ENCODE assay signal across 22 cellular contexts in genomic region chr2:120682654-120683053, GRCh38. TPM values are rescaled to one million over a fixed set of nuclear protein-coding genes. Genes with fewer than 3 reads are reported as not detected.
DNase-seq lines count a peak whose midpoint lies in the region; ATAC-seq and TF ChIP-seq lines count a peak whose summit lies in the region.
"Had no signal": no experiment of that assay in that cellular context is flagged by ENCODE, and none has a peak within 500 bp of the region (broad histone marks: within the 10 kb centered on the region; RNA-seq: fewer than 3 reads in every experiment).

No MANE protein-coding gene starts in this region.

- TF ChIP-seq POLR2A in sigmoid colon (IDR thresholded peaks at IDR 0.05), result no peak

- TF ChIP-seq EP300 in sigmoid colon (IDR thresholded peaks at IDR 0.05), result no peak

- ATAC-seq in HG02678 (IDR thresholded peaks at IDR 0.05; ENCODE audit: unreplicated experiment), result no peak

- peak; percentile 12 for DNase-seq in COLO668 (lab: John Stamatoyannopoulos, UW; ENCODE audit: unreplicated experiment)
- peak; percentile 28 for DNase-seq in HT1080 (ENCODE audit: low read depth)
- peak; percentile 30 for DNase-seq in fibroblast of gingiva (ENCODE audit: low read depth)
- DNase-seq in sigmoid colon, result peak; percentile 40
- DNase-seq in stimulated activated naive CD4-positive, alpha-beta T cell (lab: John Stamatoyannopoulos, UW), result no peak
- no peak for DNase-seq in SIG-M5 treated with dmso at 0.1 percent for 504 hours (lab: John Stamatoyannopoulos, UW; ENCODE audit: unreplicated experiment)
- DNase-seq: ACHN; AML-193; DMS 273 treated with DMSO at 0.1 percent for 48 hours; DND-41; GF-D8; Kasumi-1; NCI-H1092 treated with DMSO at 0.1 percent for 48 hours; NCI-H2081; NCI-H446 treated with DMSO at 0.1 percent for 48 hours; NK-92 treated with Interleukin-12 subunit alpha and Interleukin-12 subunit beta, amount 100 ng/mL, for 24 hours; Right ventricle myocardium superior had no signal

- no peaks in the 10 kb centered on the region for H3K36me3 ChIP-seq in sigmoid colon

- peaks cover 0 to 28% (median 25%) of the 10 kb centered on the region in 4 donors for H3K4me1 ChIP-seq in sigmoid colon

- WGBS in sigmoid colon, 2 donors, result 67 to 70% methylated on average over 12 of the region's 12 CpGs

- H3K4me3 ChIP-seq in sigmoid colon, result no peak overlapping the region
- H3K4me3 ChIP-seq: SK-N-MC had no signal

- no peak for TF ChIP-seq CTCF in sigmoid colon (IDR thresholded peaks at IDR 0.05)

- intact Hi-C loops in sigmoid colon (cut with DNase I), result no loop called here

- H3K9me3 ChIP-seq in sigmoid colon, result no peaks in the 10 kb centered on the region

- no peak overlapping the region for H3K27ac ChIP-seq in sigmoid colon
- H3K27ac ChIP-seq: C4-2B, HL-60, SK-N-MC had no signal

- H3K27me3 ChIP-seq in sigmoid colon, result peaks cover 0 to 4% (median 0%) of the 10 kb centered on the region in 3 donors

RNA-seq across cellular contexts. Expression of gene GLI2, which starts 53.0 kb away (rescaled TPM):
- 4.1 and 7.9 TPM in 2 replicates for total RNA-seq in HT1080 (2014; rRNA removed; shearing (Covaris generic))
- polyA plus RNA-seq in HT1080 (2015; cell fraction: cytosol; rRNA removed), result 4.4 and 7.4 TPM in 2 replicates
- 8.6 and 10.5 TPM in 2 replicates for polyA plus RNA-seq in HT1080 (2015; cell fraction: nucleus; rRNA removed)
- 1 to 10 TPM; 2.1 to 6.4 (median 2.9) TPM for total RNA-seq in sigmoid colon
- polyA plus RNA-seq in sigmoid colon, result under 1 TPM; 0.23 to 0.76 (median 0.60) TPM
- polyA plus RNA-seq: IgD-negative memory B cell had no signal

Comparison
In these comparisons a context has a peak if more than half of its experiments do, and no peak if none do; other contexts are left out.
1. DNase-seq: peak in COLO668 (single experiment), HT1080 (single experiment), fibroblast of gingiva (single experiment) and sigmoid colon (single experiment); none in stimulated activated naive CD4-positive, alpha-beta T cell (0 of 6) and SIG-M5 treated with dmso at 0.1 percent for 504 hours (single experiment).